In genomic region chr13:93450226-93450625, GRCh38 we compare ENCODE assay signal across 19 cellular contexts.
DNase-seq lines count a peak whose midpoint lies in the region; ATAC-seq and TF ChIP-seq lines count a peak whose summit lies in the region.
"Had no signal": no experiment of that assay in that cellular context is flagged by ENCODE, and none has a peak within 500 bp of the region (broad histone marks: within the 10 kb centered on the region; RNA-seq: fewer than 3 reads in every experiment).

No MANE protein-coding gene starts in this region.

- DNase-seq in COLO829 (ENCODE audit: low spot score) (peak; percentile 10), OCI-M1 (lab: John Stamatoyannopoulos, UW) (peak; percentile 40), epithelial cell of prostate (ENCODE audit: low read depth, low spot score) (peak; percentile 10), hepatic stellate cell (ENCODE audit: low spot score) (no peak), G401 (ENCODE audit: low spot score) (no peak)
- DNase-seq: activated CD4-positive, alpha-beta memory T cell treated with anti-CD3 and anti-CD28 coated beads, Interleukin-2, amount 10 ng/mL, durations not matched to agents 7 days and 5 days; amniotic stem cell; cortex of kidney; DMS79; NCI-H1694 treated with DMSO at 0.1 percent for 48 hours; NCI-H524; sigmoid colon; upper lobe of right lung had no signal

- in situ Hi-C loops in G401 (cut with HindIII; ENCODE audit: low sequenced_read_pairs), result no loop called here

- H3K9me3 Mint-ChIP-seq in nephron, result no peaks in the 10 kb centered on the region
- H3K9me3 Mint-ChIP-seq: activated CD4-positive, alpha-beta memory T cell treated with anti-CD3 and anti-CD28 coated beads, Interleukin-2, amount 10 ng/mL, durations not matched to agents 7 days and 5 days had no signal

- peaks cover 10% of the 10 kb centered on the region for H3K4me1 Mint-ChIP-seq in nephron
- H3K4me1 Mint-ChIP-seq: activated CD4-positive, alpha-beta memory T cell treated with anti-CD3 and anti-CD28 coated beads, Interleukin-2, amount 10 ng/mL, durations not matched to agents 7 days and 5 days had no signal

- H3K27me3 Mint-ChIP-seq in nephron (ENCODE audit: low read depth), result no peaks in the 10 kb centered on the region
- H3K27me3 Mint-ChIP-seq: activated CD4-positive, alpha-beta memory T cell treated with anti-CD3 and anti-CD28 coated beads, Interleukin-2, amount 10 ng/mL, durations not matched to agents 7 days and 5 days had no signal

- H3K27ac ChIP-seq in epithelial cell of prostate, result no peak overlapping the region
- H3K27ac ChIP-seq: C4-2B, esophagus muscularis mucosa, neutrophil, sigmoid colon, upper lobe of right lung had no signal

- ATAC-seq in HG03159 (IDR thresholded peaks at IDR 0.05; ENCODE audit: unreplicated experiment) (no peak), HG02981 (IDR thresholded peaks at IDR 0.05; ENCODE audit: unreplicated experiment) (no peak)
- ATAC-seq: upper lobe of right lung had no signal

- TF ChIP-seq CTCF in nephron (IDR thresholded peaks at IDR 0.05; ENCODE audit: unreplicated experiment in 3 of 3), result no peak

- peaks cover 4% of the 10 kb centered on the region for H3K36me3 Mint-ChIP-seq in nephron (ENCODE audit: low read depth)

- H3K4me3 Mint-ChIP-seq in nephron, result peak overlapping the region in 1 of 3 experiments; percentile 45
- H3K4me3 Mint-ChIP-seq: activated CD4-positive, alpha-beta memory T cell treated with anti-CD3 and anti-CD28 coated beads, Interleukin-2, amount 10 ng/mL, durations not matched to agents 7 days and 5 days had no signal

- H3K27ac Mint-ChIP-seq in nephron, result peak overlapping the region; percentile 18 to 51 (median 39)
- H3K27ac Mint-ChIP-seq: activated CD4-positive, alpha-beta memory T cell treated with anti-CD3 and anti-CD28 coated beads, Interleukin-2, amount 10 ng/mL, durations not matched to agents 7 days and 5 days had no signal

Comparison
In these comparisons a context has a peak if more than half of its experiments do, and no peak if none do; other contexts are left out.
1. DNase-seq: peak in COLO829 (single experiment), OCI-M1 (single experiment) and epithelial cell of prostate (single experiment); none in hepatic stellate cell (single experiment) and G401 (single experiment).